8 cellular contexts compared by ENCODE assay signal in genomic region chr5:2038337-2039179, GRCh38.
DNase-seq lines count a peak whose midpoint lies in the region; ATAC-seq and TF ChIP-seq lines count a peak whose summit lies in the region.

No MANE protein-coding gene starts in this region.

- H3K9ac ChIP-seq in DND-41 (ENCODE audit: low read depth, low read length), result peak overlapping the region; percentile 57

- H3K4me3 Mint-ChIP-seq in activated naive CD8-positive, alpha-beta T cell treated with anti-CD3 and anti-CD28 coated beads, Interleukin-2, amount 10 ng/mL, durations not matched to agents 7 days and 5 days, result peak overlapping the region; percentile 68

- ATAC-seq in DND-41 (ENCODE audit: insufficient read depth, low read depth), result peak; percentile 88
- ATAC-seq in GM21526 (IDR thresholded peaks at IDR 0.05; ENCODE audit: low FRiP score, unreplicated experiment), result peak; percentile 92
- ATAC-seq in activated naive CD8-positive, alpha-beta T cell treated with anti-CD3 and anti-CD28 coated beads, Interleukin-2, amount 10 ng/mL, durations not matched to agents 7 days and 5 days (ENCODE audit: low read depth), result peak; percentile 91

- H3K4me3 ChIP-seq in DND-41 (ENCODE audit: low read depth in 1 of 2, low read length in 2 of 2) (peak overlapping the region; percentile 32 to 70; a peak in 3 of 4 replicates), left ventricle myocardium inferior (peak overlapping the region; percentile 71), retinal pigment epithelial cell (ENCODE audit: low read length) (no peak overlapping the region)

- H3K79me2 ChIP-seq in DND-41 (ENCODE audit: insufficient read depth, low read length), result no peaks in the 10 kb centered on the region

- H4K20me1 ChIP-seq in DND-41 (ENCODE audit: insufficient read depth, low read length), result no peaks in the 10 kb centered on the region

- no peaks in the 10 kb centered on the region for H3K36me3 Mint-ChIP-seq in activated naive CD8-positive, alpha-beta T cell treated with anti-CD3 and anti-CD28 coated beads, Interleukin-2, amount 10 ng/mL, durations not matched to agents 7 days and 5 days

- TF ChIP-seq CTCF in DND-41 (IDR thresholded peaks at IDR 0.05; ENCODE audit: borderline replicate concordance, extremely low read depth, low read length, poor library complexity, severe bottlenecking) (peak; percentile 77), left ventricle myocardium inferior (IDR thresholded peaks at IDR 0.05; ENCODE audit: borderline replicate concordance) (peak; percentile 75), retinal pigment epithelial cell (conservative IDR thresholded peaks at IDR 0.05; ENCODE audit: low read depth, low read length) (peak; percentile 58)

- peak; percentile 66 for DNase-seq in DND-41
- peak; percentile 85 for DNase-seq in HuH-7.5 (ENCODE audit: low spot score)
- peak; percentile 8 for DNase-seq in SKM-1 treated with dmso at 0.1 percent for 144 hours (lab: John Stamatoyannopoulos, UW; ENCODE audit: unreplicated experiment)
- peak; percentile 80 for DNase-seq in activated naive CD8-positive, alpha-beta T cell treated with anti-CD3 and anti-CD28 coated beads, Interleukin-2, amount 10 ng/mL, durations not matched to agents 7 days and 5 days
- peak; percentile 72 for DNase-seq in left ventricle myocardium inferior
- DNase-seq in retinal pigment epithelial cell (ENCODE audit: low read depth), result no peak
- DNase-seq in SW480 (ENCODE audit: low spot score), result no peak

- H3K4me2 ChIP-seq in DND-41 (ENCODE audit: insufficient read depth, low read length), result peak overlapping the region; percentile 95

- H3K36me3 ChIP-seq in DND-41 (ENCODE audit: insufficient read depth, low read length) (no peaks in the 10 kb centered on the region), left ventricle myocardium inferior (no peaks in the 10 kb centered on the region)

- H3K27ac Mint-ChIP-seq in activated naive CD8-positive, alpha-beta T cell treated with anti-CD3 and anti-CD28 coated beads, Interleukin-2, amount 10 ng/mL, durations not matched to agents 7 days and 5 days, result no peak overlapping the region

- POLR2A ChIA-PET in activated naive CD8-positive, alpha-beta T cell treated with anti-CD3 and anti-CD28 coated beads, Interleukin-2, amount 10 ng/mL, durations not matched to agents 7 days and 5 days (lab: Charles Lee), result no interaction called here

- no peak overlapping the region for H3K27ac ChIP-seq in DND-41 (ENCODE audit: low read length)
- no peak overlapping the region for H3K27ac ChIP-seq in left ventricle myocardium inferior (replicated peaks)

- H3K4me1 ChIP-seq in DND-41 (ENCODE audit: insufficient read depth, low read length), result peaks cover 8% of the 10 kb centered on the region; the same call in 1 of the 2 replicates
- peaks cover 6% of the 10 kb centered on the region for H3K4me1 ChIP-seq in left ventricle myocardium inferior

- H3K9me3 ChIP-seq in DND-41 (ENCODE audit: insufficient read depth, low read length, severe bottlenecking) (no peaks in the 10 kb centered on the region), left ventricle myocardium inferior (replicated peaks) (peaks cover under 1% of the 10 kb centered on the region)

- peaks cover 20% of the 10 kb centered on the region for H3K27me3 Mint-ChIP-seq in activated naive CD8-positive, alpha-beta T cell treated with anti-CD3 and anti-CD28 coated beads, Interleukin-2, amount 10 ng/mL, durations not matched to agents 7 days and 5 days

- H3K27me3 ChIP-seq in DND-41 (ENCODE audit: insufficient read depth, low read length, poor library complexity) (peaks cover 24% of the 10 kb centered on the region), left ventricle myocardium inferior (ENCODE audit: low read depth) (peaks cover 14% of the 10 kb centered on the region)

- intact Hi-C loops in left ventricle myocardium inferior (cut with micrococcal nuclease), result no loop called here

- no peaks in the 10 kb centered on the region for H3K9me3 Mint-ChIP-seq in activated naive CD8-positive, alpha-beta T cell treated with anti-CD3 and anti-CD28 coated beads, Interleukin-2, amount 10 ng/mL, durations not matched to agents 7 days and 5 days

- no peaks in the 10 kb centered on the region for H3K4me1 Mint-ChIP-seq in activated naive CD8-positive, alpha-beta T cell treated with anti-CD3 and anti-CD28 coated beads, Interleukin-2, amount 10 ng/mL, durations not matched to agents 7 days and 5 days

- H2AFZ ChIP-seq in DND-41 (ENCODE audit: low read depth, low read length), result peak overlapping the region; percentile 91

Comparison
In these comparisons a context has a peak if more than half of its experiments do, and no peak if none do; other contexts are left out.
1. DNase-seq: peak in DND-41 (single experiment), HuH-7.5 (single experiment), SKM-1 treated with dmso at 0.1 percent for 144 hours (single experiment), activated naive CD8-positive, alpha-beta T cell treated with anti-CD3 and anti-CD28 coated beads, Interleukin-2, amount 10 ng/mL, durations not matched to agents 7 days and 5 days (single experiment) and left ventricle myocardium inferior (single experiment); none in retinal pigment epithelial cell (single experiment) and SW480 (single experiment).
2. Peak in every context shown above with its lines, with median percentiles within 50 percentile points of each other: ATAC-seq and CTCF ChIP-seq.